28 cellular contexts compared by ENCODE assay signal in the genomic region with DNA sequence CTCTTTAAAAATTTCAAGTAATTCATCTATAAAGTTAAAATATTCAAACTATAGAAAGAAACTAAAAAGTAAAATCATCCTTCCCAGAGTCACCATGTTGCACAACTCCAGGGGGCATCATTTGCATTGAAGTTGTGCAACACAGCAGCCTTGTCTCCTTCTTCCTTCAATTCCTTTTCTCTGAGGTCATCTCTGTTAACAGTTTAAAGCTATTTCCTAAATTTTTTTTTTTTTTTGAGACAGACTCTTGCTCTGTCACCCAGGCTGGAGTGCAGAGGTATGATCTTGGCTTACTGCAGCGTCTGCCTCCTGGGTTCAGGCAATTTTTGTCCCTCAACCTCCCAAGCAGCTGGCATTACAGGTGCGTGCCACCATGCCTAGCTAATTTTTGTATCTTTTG. TPM values are rescaled to one million over a fixed set of nuclear protein-coding genes. Genes with fewer than 3 reads are reported as not detected.
DNase-seq lines count a peak whose midpoint lies in the region; ATAC-seq lines count a peak whose summit lies in the region.
"Had no signal": no experiment of that assay in that cellular context is flagged by ENCODE, and none has a peak within 500 bp of the region (broad histone marks: within the 10 kb centered on the region; RNA-seq: fewer than 3 reads in every experiment).

No MANE protein-coding gene starts in this region.

- H3K27ac ChIP-seq in mesendoderm (ENCODE audit: low read depth, low read length): no peak overlapping the region
- H3K27ac ChIP-seq: 22Rv1, gastroesophageal sphincter, lower lobe of right lung, Peyer's patch, spleen, WERI-Rb-1 had no signal

- ATAC-seq in stimulated activated effector memory CD8-positive, alpha-beta T cell treated with anti-CD3 and anti-CD28 coated beads, Interleukin-12 subunit alpha, Interleukin-12 subunit beta, amount 100 ng/mL, for 72 hours: no peak
- ATAC-seq in GM21723 (IDR thresholded peaks at IDR 0.05; ENCODE audit: unreplicated experiment): no peak
- ATAC-seq: activated CD8-positive, alpha-beta T cell treated with anti-CD3 and anti-CD28 coated beads for 36 hours; activated naive CD8-positive, alpha-beta T cell treated with anti-CD3 and anti-CD28 coated beads, Interleukin-2, amount 50 U/mL, for 24 hours; gastroesophageal sphincter; GM12878; lower lobe of right lung; natural killer cell treated with Interleukin-12 subunit alpha and Interleukin-12 subunit beta and Interleukin-15 and Interleukin-18, amount 100 ng/mL, for 72 hours had no signal

- no peaks in the 10 kb centered on the region for H3K27me3 ChIP-seq in mesendoderm (ENCODE audit: insufficient read depth, low read length, poor library complexity)
- H3K27me3 ChIP-seq: Peyer's patch had no signal

- no peak overlapping the region for H3K23ac ChIP-seq in mesendoderm (ENCODE audit: low read length)

- no peak overlapping the region for H2AK5ac ChIP-seq in mesendoderm (ENCODE audit: low read length)

- H4K8ac ChIP-seq in mesendoderm (ENCODE audit: low read depth, low read length): no peak overlapping the region

- DNase-seq in NOMO-1 (lab: John Stamatoyannopoulos, UW; ENCODE audit: unreplicated experiment in 2 of 2) (peak; percentile 20 to 78), NOMO-1 treated with dmso at 0.1 percent for 144 hours (lab: John Stamatoyannopoulos, UW; ENCODE audit: unreplicated experiment) (no peak), LHCN-M2 (ENCODE audit: low read depth) (peak; percentile 16), amniotic epithelial cell (ENCODE audit: low read depth) (peak; percentile 65), mesendoderm (peak; percentile 79), hepatic stellate cell (ENCODE audit: low spot score) (no peak)
- DNase-seq in stimulated activated effector memory CD8-positive, alpha-beta T cell treated with anti-CD3 and anti-CD28 coated beads, Interleukin-12 subunit alpha, Interleukin-12 subunit beta, amount 100 ng/mL, for 72 hours (ENCODE audit: low spot score in 2 of 2): no peak
- DNase-seq: activated CD8-positive, alpha-beta T cell treated with anti-CD3 and anti-CD28 coated beads for 36 hours; activated naive CD8-positive, alpha-beta T cell treated with anti-CD3 and anti-CD28 coated beads, Interleukin-2, amount 50 U/mL, for 24 hours; caudate nucleus; effector memory CD4-positive, alpha-beta T cell; H9; lower lobe of right lung; NCI-H2029; NCI-H526; Peyer's patch; spleen; stimulated activated naive CD4-positive, alpha-beta T cell; WERI-Rb-1 had no signal

- no peak overlapping the region for H3K4me3 Mint-ChIP-seq in stimulated activated effector memory CD8-positive, alpha-beta T cell treated with anti-CD3 and anti-CD28 coated beads, Interleukin-12 subunit alpha, Interleukin-12 subunit beta, amount 100 ng/mL, for 72 hours
- H3K4me3 Mint-ChIP-seq: activated CD8-positive, alpha-beta T cell treated with anti-CD3 and anti-CD28 coated beads for 36 hours; activated naive CD8-positive, alpha-beta T cell treated with anti-CD3 and anti-CD28 coated beads, Interleukin-2, amount 50 U/mL, for 24 hours; activated T-helper 1 cell treated with anti-CD3 and anti-CD28 coated beads, Interleukin-12 subunit alpha, Interleukin-12 subunit beta, Interleukin-2, Interleukin-4 antibody, amounts not matched to agents 30 ng/mL and 10 ng/mL and 1 ng/mL, durations not matched to agents 14 hours and 24 hours and 36 hours; H9; natural killer cell treated with Interleukin-12 subunit alpha and Interleukin-12 subunit beta and Interleukin-15 and Interleukin-18, amount 100 ng/mL, for 72 hours had no signal

- no peak overlapping the region for H3K4me2 ChIP-seq in mesendoderm (ENCODE audit: low read length)

- no peaks in the 10 kb centered on the region for H3K79me1 ChIP-seq in mesendoderm (ENCODE audit: low read length)

- no peak overlapping the region for H3K56ac ChIP-seq in mesendoderm (ENCODE audit: low read length)

- no CpG with 5 or more reads among the region's 2 CpGs for WGBS in mesendoderm (ENCODE audit: extremely low coverage, insufficient coverage, low lambda C conversion rate)

- no peak overlapping the region for H3K27ac Mint-ChIP-seq in stimulated activated effector memory CD8-positive, alpha-beta T cell treated with anti-CD3 and anti-CD28 coated beads, Interleukin-12 subunit alpha, Interleukin-12 subunit beta, amount 100 ng/mL, for 72 hours
- H3K27ac Mint-ChIP-seq: activated CD8-positive, alpha-beta T cell treated with anti-CD3 and anti-CD28 coated beads for 36 hours; activated naive CD8-positive, alpha-beta T cell treated with anti-CD3 and anti-CD28 coated beads, Interleukin-2, amount 50 U/mL, for 24 hours; activated T-helper 1 cell treated with anti-CD3 and anti-CD28 coated beads, Interleukin-12 subunit alpha, Interleukin-12 subunit beta, Interleukin-2, Interleukin-4 antibody, amounts not matched to agents 30 ng/mL and 10 ng/mL and 1 ng/mL, durations not matched to agents 14 hours and 24 hours and 36 hours; H9; natural killer cell treated with Interleukin-12 subunit alpha and Interleukin-12 subunit beta and Interleukin-15 and Interleukin-18, amount 100 ng/mL, for 72 hours had no signal

- no peak overlapping the region for H2BK120ac ChIP-seq in mesendoderm (ENCODE audit: low read depth, low read length)

- no peak overlapping the region for H4K5ac ChIP-seq in mesendoderm (ENCODE audit: low read length)

- no peaks in the 10 kb centered on the region for H3K79me2 ChIP-seq in mesendoderm (ENCODE audit: control insufficient read depth, insufficient read depth, low read length)

- no peaks in the 10 kb centered on the region for H3K9me3 Mint-ChIP-seq in stimulated activated effector memory CD8-positive, alpha-beta T cell treated with anti-CD3 and anti-CD28 coated beads, Interleukin-12 subunit alpha, Interleukin-12 subunit beta, amount 100 ng/mL, for 72 hours
- H3K9me3 Mint-ChIP-seq: activated CD8-positive, alpha-beta T cell treated with anti-CD3 and anti-CD28 coated beads for 36 hours; activated naive CD8-positive, alpha-beta T cell treated with anti-CD3 and anti-CD28 coated beads, Interleukin-2, amount 50 U/mL, for 24 hours; activated T-helper 1 cell treated with anti-CD3 and anti-CD28 coated beads, Interleukin-12 subunit alpha, Interleukin-12 subunit beta, Interleukin-2, Interleukin-4 antibody, amounts not matched to agents 30 ng/mL and 10 ng/mL and 1 ng/mL, durations not matched to agents 14 hours and 24 hours and 36 hours; H9; natural killer cell treated with Interleukin-12 subunit alpha and Interleukin-12 subunit beta and Interleukin-15 and Interleukin-18, amount 100 ng/mL, for 72 hours had no signal

- no peak overlapping the region for H3K18ac ChIP-seq in mesendoderm (ENCODE audit: low read length)

- H3K9ac ChIP-seq in mesendoderm (ENCODE audit: low read length): no peak overlapping the region

- H2BK15ac ChIP-seq in mesendoderm (replicated peaks; ENCODE audit: low read depth): no peak overlapping the region

- no peaks in the 10 kb centered on the region for H3K36me3 ChIP-seq in mesendoderm (ENCODE audit: control insufficient read depth, insufficient read depth, low read length)
- H3K36me3 ChIP-seq: gastroesophageal sphincter, lower lobe of right lung, Peyer's patch, spleen, WERI-Rb-1 had no signal

- H3K36me3 Mint-ChIP-seq in stimulated activated effector memory CD8-positive, alpha-beta T cell treated with anti-CD3 and anti-CD28 coated beads, Interleukin-12 subunit alpha, Interleukin-12 subunit beta, amount 100 ng/mL, for 72 hours: no peaks in the 10 kb centered on the region
- H3K36me3 Mint-ChIP-seq: natural killer cell treated with Interleukin-12 subunit alpha and Interleukin-12 subunit beta and Interleukin-15 and Interleukin-18, amount 100 ng/mL, for 72 hours had no signal

- peaks cover 2% of the 10 kb centered on the region for H3K4me1 ChIP-seq in mesendoderm (ENCODE audit: control insufficient read depth, low read depth, low read length)
- H3K4me1 ChIP-seq: gastroesophageal sphincter, lower lobe of right lung, Peyer's patch had no signal

- H3K4me3 ChIP-seq in mesendoderm (ENCODE audit: low read length): no peak overlapping the region
- H3K4me3 ChIP-seq: gastroesophageal sphincter, GM12878, lower lobe of right lung, Peyer's patch, spleen had no signal

- no peak overlapping the region for H2BK5ac ChIP-seq in mesendoderm (ENCODE audit: low read length)

- H3K4ac ChIP-seq in mesendoderm (ENCODE audit: low read depth, low read length): no peak overlapping the region

- H3K4me1 Mint-ChIP-seq in stimulated activated effector memory CD8-positive, alpha-beta T cell treated with anti-CD3 and anti-CD28 coated beads, Interleukin-12 subunit alpha, Interleukin-12 subunit beta, amount 100 ng/mL, for 72 hours: no peaks in the 10 kb centered on the region
- H3K4me1 Mint-ChIP-seq: activated naive CD8-positive, alpha-beta T cell treated with anti-CD3 and anti-CD28 coated beads, Interleukin-2, amount 50 U/mL, for 24 hours had no signal

RNA-seq across cellular contexts. Expression of a gene that starts 7.1 kb away (rescaled TPM):
- total RNA-seq in LHCN-M2 (2014; rRNA removed): not detected in 2 replicates
- not detected for polyA plus RNA-seq in LHCN-M2 (2012)
- 0.88 TPM for polyA plus RNA-seq in mesendoderm (2013, experiment 1 of 2)
- polyA plus RNA-seq in mesendoderm (2013, experiment 2 of 2): 0.97 TPM
- total RNA-seq: activated CD8-positive, alpha-beta T cell treated with anti-CD3 and anti-CD28 coated beads for 36 hours; activated T-helper 1 cell treated with anti-CD3 and anti-CD28 coated beads, Interleukin-12 subunit alpha, Interleukin-12 subunit beta, Interleukin-2, Interleukin-4 antibody, amounts not matched to agents 30 ng/mL and 10 ng/mL and 1 ng/mL, durations not matched to agents 14 hours and 24 hours and 36 hours; gastroesophageal sphincter; GM12878; HT-29; lower lobe of right lung; natural killer cell treated with Interleukin-12 subunit alpha and Interleukin-12 subunit beta and Interleukin-15 and Interleukin-18, amount 100 ng/mL, for 72 hours; posterior vena cava had no signal
- polyA plus RNA-seq: GM12878 had no signal

RNA-seq across cellular contexts. Expression of a gene that starts 37.8 kb away (rescaled TPM):
- total RNA-seq in LHCN-M2 (2014; rRNA removed): not detected in 2 replicates
- polyA plus RNA-seq in LHCN-M2 (2012): 0.58 TPM
- polyA plus RNA-seq in mesendoderm (2013, experiment 1 of 2): 3.5 TPM
- polyA plus RNA-seq in mesendoderm (2013, experiment 2 of 2): 4.0 TPM
- total RNA-seq: activated T-helper 1 cell treated with anti-CD3 and anti-CD28 coated beads, Interleukin-12 subunit alpha, Interleukin-12 subunit beta, Interleukin-2, Interleukin-4 antibody, amounts not matched to agents 30 ng/mL and 10 ng/mL and 1 ng/mL, durations not matched to agents 14 hours and 24 hours and 36 hours; G401; gastroesophageal sphincter; GM12878; lower lobe of right lung; natural killer cell treated with Interleukin-12 subunit alpha and Interleukin-12 subunit beta and Interleukin-15 and Interleukin-18, amount 100 ng/mL, for 72 hours; Peyer's patch; posterior vena cava; spleen had no signal

RNA-seq across cellular contexts. Expression of a gene that starts 38.1 kb away (rescaled TPM):
- 341 and 346 TPM in 2 replicates for total RNA-seq in LHCN-M2 (2014; rRNA removed)
- 192 TPM for polyA plus RNA-seq in LHCN-M2 (2012)
- polyA plus RNA-seq in mesendoderm (2013, experiment 1 of 2): 373 TPM
- 377 TPM for polyA plus RNA-seq in mesendoderm (2013, experiment 2 of 2)

Comparison
In these comparisons a context has a peak if more than half of its experiments do, and no peak if none do; other contexts are left out.
1. DNase-seq: peak in NOMO-1 (2 of 2), LHCN-M2 (single experiment), amniotic epithelial cell (single experiment) and mesendoderm (single experiment); none in NOMO-1 treated with dmso at 0.1 percent for 144 hours (single experiment), stimulated activated effector memory CD8-positive, alpha-beta T cell treated with anti-CD3 and anti-CD28 coated beads, Interleukin-12 subunit alpha, Interleukin-12 subunit beta, amount 100 ng/mL, for 72 hours (0 of 2) and hepatic stellate cell (single experiment).